Comparison of ENCODE assay signal across 8 cellular contexts in the genomic region with DNA sequence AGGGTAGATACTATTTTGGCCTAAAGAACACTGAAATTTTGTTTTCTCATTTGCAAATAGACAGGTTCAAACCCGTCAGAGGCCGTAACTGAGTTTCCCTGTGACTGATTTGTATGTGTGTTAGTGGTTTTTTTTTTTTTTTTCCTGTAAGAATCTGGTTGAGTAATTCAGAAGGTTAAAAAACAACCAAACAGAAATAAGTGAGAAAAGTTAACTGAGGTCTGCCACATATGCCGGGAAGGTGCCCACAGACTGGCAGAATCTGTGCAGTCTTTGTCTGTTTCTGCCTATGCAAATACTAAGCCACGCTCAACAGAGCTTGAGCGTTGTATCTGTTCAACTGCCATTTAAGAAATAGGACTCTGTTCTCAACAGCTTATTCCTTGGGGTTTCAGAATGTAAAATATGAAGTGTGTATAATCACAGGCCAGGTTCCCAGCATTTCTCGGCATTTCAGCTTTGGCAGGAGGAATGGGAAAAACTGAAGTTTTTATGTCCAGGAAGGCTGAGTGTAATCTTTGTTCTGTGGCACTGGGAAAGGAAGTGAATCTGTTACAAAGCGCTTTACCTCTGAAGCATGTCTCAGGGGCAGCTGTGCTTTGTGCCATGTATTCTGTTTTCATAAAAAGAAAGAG.
A peak's percentile ranks its signal among the peaks of the same experiment; 100 is the strongest.
DNase-seq lines count a peak whose midpoint lies in the region; ATAC-seq, FAIRE-seq and TF ChIP-seq lines count a peak whose summit lies in the region.

No MANE protein-coding gene starts in this region.

- H3K4me3 Mint-ChIP-seq in activated naive CD4-positive, alpha-beta T cell treated with anti-CD3 and anti-CD28 coated beads, Interleukin-2, amount 50 U/mL, for 24 hours: peak overlapping the region; percentile 88

- no peaks in the 10 kb centered on the region for H3K27me3 ChIP-seq in Karpas-422 (ENCODE audit: low read length)

- H3K9me2 ChIP-seq in Karpas-422 (replicated peaks; ENCODE audit: insufficient read depth, low read length): no peaks in the 10 kb centered on the region

- no peaks in the 10 kb centered on the region for H4K20me1 ChIP-seq in Karpas-422 (ENCODE audit: insufficient read depth, low read depth, low read length)

- FAIRE-seq in urothelium cell line (lab: Jason Lieb, UNC): no peak

- peaks cover 21% of the 10 kb centered on the region for H3K36me3 Mint-ChIP-seq in activated naive CD4-positive, alpha-beta T cell treated with anti-CD3 and anti-CD28 coated beads, Interleukin-2, amount 50 U/mL, for 24 hours

- no peaks in the 10 kb centered on the region for H3K27me3 Mint-ChIP-seq in activated naive CD4-positive, alpha-beta T cell treated with anti-CD3 and anti-CD28 coated beads, Interleukin-2, amount 50 U/mL, for 24 hours

- peaks cover 8% of the 10 kb centered on the region for H3K9me3 Mint-ChIP-seq in activated naive CD4-positive, alpha-beta T cell treated with anti-CD3 and anti-CD28 coated beads, Interleukin-2, amount 50 U/mL, for 24 hours

- ATAC-seq in GM21529 (IDR thresholded peaks at IDR 0.05; ENCODE audit: unreplicated experiment) (peak; percentile 82), mucosa of descending colon (peak; percentile 78)

- H3K4me3 ChIP-seq in Karpas-422 (ENCODE audit: low read length): peak overlapping the region; percentile 55
- H3K4me3 ChIP-seq in mucosa of descending colon: no peak overlapping the region

- H3K4me1 ChIP-seq in ES-I3 (ENCODE audit: insufficient read depth, low read length) (peaks cover 72% of the 10 kb centered on the region), Karpas-422 (ENCODE audit: low read length) (peaks cover 94% of the 10 kb centered on the region), mucosa of descending colon (ENCODE audit: low read depth) (peaks cover 4% of the 10 kb centered on the region)

- TF ChIP-seq CTCF in mucosa of descending colon (IDR thresholded peaks at IDR 0.05): no peak

- H3K9me3 ChIP-seq in ES-I3 (ENCODE audit: control insufficient read depth, insufficient read depth, low read length): no peaks in the 10 kb centered on the region
- H3K9me3 ChIP-seq in Karpas-422 (ENCODE audit: low read length): no peaks in the 10 kb centered on the region
- H3K9me3 ChIP-seq in mucosa of descending colon: no peaks in the 10 kb centered on the region

- H3K79me2 ChIP-seq in Karpas-422 (ENCODE audit: low read length): no peaks in the 10 kb centered on the region

- peak overlapping the region; percentile 100 for H3K27ac Mint-ChIP-seq in activated naive CD4-positive, alpha-beta T cell treated with anti-CD3 and anti-CD28 coated beads, Interleukin-2, amount 50 U/mL, for 24 hours

- intact Hi-C loops in mucosa of descending colon (cut with DNase I, micrococcal nuclease): no loop called here

- DNase-seq in Karpas-422 (peak; percentile 93), mucosa of descending colon (no peak), islet precursor cell (no peak), urothelium cell line (ENCODE audit: low spot score) (no peak), midbrain (lab: John Stamatoyannopoulos, UW) (no peak)

- peak overlapping the region; percentile 53; the same call in 1 of the 2 replicates for H2AFZ ChIP-seq in Karpas-422 (ENCODE audit: low read length)

- H3K36me3 ChIP-seq in ES-I3 (ENCODE audit: insufficient read depth, low read length) (no peaks in the 10 kb centered on the region), Karpas-422 (ENCODE audit: insufficient read depth, low read length) (no peaks in the 10 kb centered on the region), mucosa of descending colon (ENCODE audit: low read depth) (no peaks in the 10 kb centered on the region)

- H3K4me1 Mint-ChIP-seq in activated naive CD4-positive, alpha-beta T cell treated with anti-CD3 and anti-CD28 coated beads, Interleukin-2, amount 50 U/mL, for 24 hours: peaks cover 97% of the 10 kb centered on the region

- peak overlapping the region; percentile 97 for H3K27ac ChIP-seq in Karpas-422 (ENCODE audit: low read length)

- H3K9ac ChIP-seq in ES-I3 (ENCODE audit: low read depth, low read length): peak overlapping the region; percentile 1; the same call in 1 of the 2 replicates
- H3K9ac ChIP-seq in Karpas-422 (ENCODE audit: low read length): peak overlapping the region; percentile 70

- peak overlapping the region; percentile 84 for H3K4me2 ChIP-seq in Karpas-422 (ENCODE audit: low read depth, low read length, poor library complexity, severe bottlenecking)
